32 cellular contexts compared by ENCODE assay signal in genomic region chr9:22838266-22838665, GRCh38.
"Had no signal": no experiment of that assay in that cellular context is flagged by ENCODE, and none has a peak within 500 bp of the region (broad histone marks: within the 10 kb centered on the region; RNA-seq: fewer than 3 reads in every experiment).

No MANE protein-coding gene starts in this region.

- H3K4me3 Mint-ChIP-seq: activated CD4-positive, alpha-beta T cell treated with anti-CD3 and anti-CD28 coated beads, Interleukin-2, amount 10 ng/mL, durations not matched to agents 24 days and 14 days; activated CD8-positive, alpha-beta T cell treated with anti-CD3 and anti-CD28 coated beads, Interleukin-2, amount 10 ng/mL, durations not matched to agents 7 days and 5 days; activated naive CD8-positive, alpha-beta T cell treated with anti-CD3 and anti-CD28 coated beads for 36 hours; activated T-cell treated with anti-CD3 and anti-CD28 coated beads, Interleukin-2, amount 50 U/mL, for 4 hours; central memory CD8-positive, alpha-beta T cell had no signal

- H3K36me3 ChIP-seq: ascending aorta, cardiac muscle cell had no signal

- H3K4me3 ChIP-seq: ascending aorta, cardiac muscle cell, K562 had no signal

- H3K4me1 ChIP-seq: ascending aorta had no signal

- H3K9me3 ChIP-seq: ascending aorta had no signal

- H3K27ac ChIP-seq: ascending aorta, cardiac muscle cell, VCaP had no signal

- DNase-seq: activated CD4-positive, alpha-beta T cell treated with anti-CD3 and anti-CD28 coated beads for 1 hour; activated CD4-positive, alpha-beta T cell treated with anti-CD3 and anti-CD28 coated beads, Interleukin-2, amount 10 ng/mL, durations not matched to agents 24 days and 14 days; activated CD4-positive, alpha-beta T cell treated with anti-CD3 and anti-CD28 coated beads, Interleukin-2, amount 50 U/mL, for 48 hours; activated CD4-positive, CD25-positive, alpha-beta regulatory T cell; activated CD8-positive, alpha-beta T cell treated with anti-CD3 and anti-CD28 coated beads, Interleukin-2, amount 10 ng/mL, durations not matched to agents 7 days and 5 days; activated effector memory CD4-positive, alpha-beta T cell treated with Interleukin-2 at 50 U/mL for 16 hours; activated naive CD4-positive, alpha-beta T cell; activated naive CD4-positive, alpha-beta T cell treated with anti-CD3 and anti-CD28 coated beads, Interleukin-2, amount 50 U/mL, for 16 hours; activated naive CD8-positive, alpha-beta T cell treated with anti-CD3 and anti-CD28 coated beads for 36 hours; activated T-cell treated with anti-CD3 and anti-CD28 coated beads, Interleukin-2, amount 50 U/mL, for 4 hours; amygdala; IMR-90; NCI-H1092 treated with DMSO at 0.1 percent for 48 hours; NCI-H1417; NCI-H1694; NCI-H2029; NCI-H2171 treated with DMSO at 0.1 percent for 48 hours; NCI-H2227 treated with DMSO at 0.1 percent for 48 hours; NCI-H446; NCI-H510A treated with DMSO at 0.1 percent for 48 hours; NCI-H526 treated with DMSO at 0.1 percent for 48 hours; NK-92 treated with Interleukin-12 subunit alpha and Interleukin-12 subunit beta, amount 100 ng/mL, for 24 hours; Right ventricle myocardium superior; SW 1271; T-helper 1 cell; T-helper 2 cell; T-helper 9 cell had no signal

- H3K4me1 Mint-ChIP-seq: activated CD4-positive, alpha-beta T cell treated with anti-CD3 and anti-CD28 coated beads, Interleukin-2, amount 10 ng/mL, durations not matched to agents 24 days and 14 days; activated naive CD8-positive, alpha-beta T cell treated with anti-CD3 and anti-CD28 coated beads for 36 hours; central memory CD8-positive, alpha-beta T cell had no signal

- H3K27me3 Mint-ChIP-seq: activated CD4-positive, alpha-beta T cell treated with anti-CD3 and anti-CD28 coated beads, Interleukin-2, amount 10 ng/mL, durations not matched to agents 24 days and 14 days; activated naive CD8-positive, alpha-beta T cell treated with anti-CD3 and anti-CD28 coated beads for 36 hours; central memory CD8-positive, alpha-beta T cell had no signal

- ATAC-seq: activated CD8-positive, alpha-beta T cell treated with anti-CD3 and anti-CD28 coated beads, Interleukin-2, amount 10 ng/mL, durations not matched to agents 7 days and 5 days; activated T-cell treated with anti-CD3 and anti-CD28 coated beads, Interleukin-2, amount 50 U/mL, for 4 hours; K562 had no signal

- H3K36me3 Mint-ChIP-seq: activated naive CD8-positive, alpha-beta T cell treated with anti-CD3 and anti-CD28 coated beads for 36 hours had no signal

- H3K9me3 Mint-ChIP-seq: activated CD4-positive, alpha-beta T cell treated with anti-CD3 and anti-CD28 coated beads, Interleukin-2, amount 10 ng/mL, durations not matched to agents 24 days and 14 days; activated naive CD8-positive, alpha-beta T cell treated with anti-CD3 and anti-CD28 coated beads for 36 hours had no signal

- H3K27ac Mint-ChIP-seq: activated CD4-positive, alpha-beta T cell treated with anti-CD3 and anti-CD28 coated beads, Interleukin-2, amount 10 ng/mL, durations not matched to agents 24 days and 14 days; activated CD8-positive, alpha-beta T cell treated with anti-CD3 and anti-CD28 coated beads, Interleukin-2, amount 10 ng/mL, durations not matched to agents 7 days and 5 days; activated naive CD8-positive, alpha-beta T cell treated with anti-CD3 and anti-CD28 coated beads for 36 hours had no signal

- H3K27me3 ChIP-seq: ascending aorta, cardiac muscle cell had no signal
